Comparison of ENCODE assay signal across 8 cellular contexts in the genomic region with DNA sequence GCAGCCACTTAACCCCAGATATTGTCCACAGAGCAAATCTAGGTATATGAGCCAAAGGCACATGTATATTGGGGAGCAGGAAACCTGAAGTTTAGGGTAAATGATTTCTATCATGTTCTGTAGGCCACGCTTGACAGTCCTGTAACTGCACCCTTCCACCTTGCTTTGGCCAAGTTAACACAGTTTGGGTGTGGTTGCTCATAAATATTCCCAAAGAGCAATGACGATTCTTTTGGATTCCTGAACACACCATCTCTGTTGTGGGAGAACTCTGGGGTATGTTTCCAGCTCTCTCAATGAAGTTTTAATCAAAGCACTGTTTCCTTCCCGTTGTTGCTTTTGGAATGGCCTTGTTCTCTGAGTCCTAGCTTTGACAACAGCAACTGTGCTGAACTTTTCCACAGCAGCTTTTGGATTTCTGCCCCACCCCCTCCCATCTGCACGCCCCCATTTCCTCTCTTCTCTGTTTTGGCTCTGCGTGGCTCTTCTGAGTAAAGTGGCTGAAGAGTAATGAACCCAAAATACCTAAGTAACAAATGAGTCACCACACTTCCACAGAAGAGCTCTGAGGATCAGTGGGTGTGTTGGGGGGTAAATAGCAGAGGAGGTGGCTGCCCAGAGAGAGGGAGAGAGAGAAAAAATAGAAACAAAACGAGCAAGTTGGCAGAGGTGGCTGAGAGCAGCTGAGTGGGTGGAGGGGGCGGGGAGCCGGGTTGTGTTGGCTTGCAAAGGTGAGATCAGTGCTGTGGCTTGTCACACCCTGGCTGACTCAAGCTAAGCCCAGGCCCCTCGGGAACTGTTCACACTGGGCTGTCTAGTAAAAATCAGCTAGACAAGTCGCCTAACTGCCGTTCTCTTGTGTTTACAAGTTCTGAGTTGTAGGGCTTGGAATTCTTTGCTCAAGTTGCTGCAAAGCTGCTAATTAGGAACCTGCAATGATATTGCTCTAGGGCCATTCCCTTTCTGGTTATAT. TPM values are rescaled to one million over a fixed set of nuclear protein-coding genes. Genes with fewer than 3 reads are reported as not detected.
DNase-seq lines count a peak whose midpoint lies in the region; ATAC-seq and TF ChIP-seq lines count a peak whose summit lies in the region.

No MANE protein-coding gene starts in this region.

- H3K4me3 Mint-ChIP-seq in CD8-positive, alpha-beta T cell, result peak overlapping the region; percentile 53
- peak overlapping the region; percentile 80 for H3K4me3 Mint-ChIP-seq in T-helper 17 cell

- peak overlapping the region; percentile 89 for H3K27ac Mint-ChIP-seq in CD8-positive, alpha-beta T cell
- peak overlapping the region; percentile 91 for H3K27ac Mint-ChIP-seq in T-helper 17 cell

- H3K9me3 Mint-ChIP-seq in CD8-positive, alpha-beta T cell, result no peaks in the 10 kb centered on the region

- no peaks in the 10 kb centered on the region for H3K9me3 ChIP-seq in CD8-positive, alpha-beta T cell (ENCODE audit: low read length)
- H3K9me3 ChIP-seq in T-helper 17 cell (ENCODE audit: control insufficient read depth, low read length, poor library complexity, severe bottlenecking) (no peaks in the 10 kb centered on the region), skeletal muscle tissue (ENCODE audit: control insufficient read depth in 3 of 3, low read length in 3 of 3) (no peaks in the 10 kb centered on the region)

- H3K27ac ChIP-seq in CD8-positive, alpha-beta T cell (ENCODE audit: low read depth, low read length), result peak overlapping the region; percentile 48
- peak overlapping the region; percentile 90 for H3K27ac ChIP-seq in skeletal muscle tissue (ENCODE audit: low read depth, low read length)

- H3K27me3 Mint-ChIP-seq in CD8-positive, alpha-beta T cell (ENCODE audit: low read depth), result no peaks in the 10 kb centered on the region
- H3K27me3 Mint-ChIP-seq in T-helper 17 cell, result no peaks in the 10 kb centered on the region

- POLR2A ChIA-PET in CD8-positive, alpha-beta T cell (lab: Charles Lee), result interaction anchor here (0.6 to 2.4 kb wide), 10 partner anchors 9 to 116 kb away, joined by 3 to 23 read pairs (median 6); a partner anchor contains a TSS

- H3K36me3 ChIP-seq in CD8-positive, alpha-beta T cell (ENCODE audit: insufficient read depth, low read length), result no peaks in the 10 kb centered on the region
- no peaks in the 10 kb centered on the region for H3K36me3 ChIP-seq in skeletal muscle tissue (ENCODE audit: control insufficient read depth in 3 of 3, insufficient read depth in 3 of 3, low read length in 3 of 3)

- intact Hi-C loops in CD8-positive, alpha-beta T cell (cut with DNase I, micrococcal nuclease), result loop anchor here (1.0 to 10.0 kb wide), 9 partner anchors 12 to 918 kb away; a partner anchor contains a TSS

- no peaks in the 10 kb centered on the region for H3K27me3 ChIP-seq in CD8-positive, alpha-beta T cell (ENCODE audit: insufficient read depth, low read length)
- no peaks in the 10 kb centered on the region for H3K27me3 ChIP-seq in skeletal muscle tissue (ENCODE audit: control insufficient read depth in 3 of 3, insufficient read depth in 3 of 3, low read length in 3 of 3)

- peaks cover 58% of the 10 kb centered on the region for H3K4me1 Mint-ChIP-seq in CD8-positive, alpha-beta T cell (ENCODE audit: low read depth)
- H3K4me1 Mint-ChIP-seq in T-helper 17 cell, result peaks cover 42% of the 10 kb centered on the region

- H3K36me3 Mint-ChIP-seq in CD8-positive, alpha-beta T cell, result no peaks in the 10 kb centered on the region
- H3K36me3 Mint-ChIP-seq in T-helper 17 cell (ENCODE audit: low read depth), result peaks cover 2% of the 10 kb centered on the region

- CTCF ChIA-PET in CD8-positive, alpha-beta T cell (lab: Charles Lee), result interaction anchor here (0.6 to 2.2 kb wide), 11 partner anchors 10 to 154 kb away, joined by 3 to 17 read pairs (median 4); no protein-coding TSS in a partner anchor

- H3K4me1 ChIP-seq in CD8-positive, alpha-beta T cell (ENCODE audit: insufficient read depth, low read length), result peaks cover 64% of the 10 kb centered on the region
- H3K4me1 ChIP-seq in skeletal muscle tissue (ENCODE audit: control insufficient read depth in 3 of 3, insufficient read depth in 3 of 3, low read length in 3 of 3), result peaks cover 20 to 21% (median 20%) of the 10 kb centered on the region in 3 donors

- peak overlapping the region; percentile 38 for H3K4me3 ChIP-seq in CD8-positive, alpha-beta T cell (ENCODE audit: low read depth, low read length)
- H3K4me3 ChIP-seq in skeletal muscle tissue (ENCODE audit: low read length in 3 of 3), result peak overlapping the region in 2 of 3 donors; percentile 41 to 42

- peak; percentile 75 to 96 (median 90) for DNase-seq in CD8-positive, alpha-beta T cell
- DNase-seq in T-helper 17 cell, result peak; percentile 34 to 66 (median 37)
- peak; percentile 70 for DNase-seq in amniotic epithelial cell (ENCODE audit: low read depth)
- DNase-seq in hypothalamus (lab: John Stamatoyannopoulos, UW), result peak in 26 of 51 donors; percentile 4 to 79 (median 28)
- no peak for DNase-seq in NCI-H128 (lab: John Stamatoyannopoulos, UW; ENCODE audit: unreplicated experiment)

- H3K9ac ChIP-seq in skeletal muscle tissue (ENCODE audit: low read depth in 1 of 3, low read length in 3 of 3), result peak overlapping the region; percentile 44 to 65 (median 60)

- TF ChIP-seq CTCF in CD8-positive, alpha-beta T cell (IDR thresholded peaks at IDR 0.05), result no peak

- ATAC-seq in CD8-positive, alpha-beta T cell, result peak; percentile 91
- ATAC-seq in GM19397 (IDR thresholded peaks at IDR 0.05; ENCODE audit: unreplicated experiment) (peak; percentile 76), HG03460 (IDR thresholded peaks at IDR 0.05; ENCODE audit: unreplicated experiment) (peak; percentile 82), T-helper 17 cell (peak; percentile 85)

RNA-seq across cellular contexts. Expression of a gene that starts 26.9 kb away (rescaled TPM):
- 10 to 100 TPM; 63.4 to 68.5 TPM for total RNA-seq in CD8-positive, alpha-beta T cell
- 100 to 1,000 TPM; 109 to 112 TPM for total RNA-seq in T-helper 17 cell
- total RNA-seq in skeletal muscle tissue, result 16.7 TPM
